Comparison of ENCODE assay signal across 1 cellular context in the genomic region with DNA sequence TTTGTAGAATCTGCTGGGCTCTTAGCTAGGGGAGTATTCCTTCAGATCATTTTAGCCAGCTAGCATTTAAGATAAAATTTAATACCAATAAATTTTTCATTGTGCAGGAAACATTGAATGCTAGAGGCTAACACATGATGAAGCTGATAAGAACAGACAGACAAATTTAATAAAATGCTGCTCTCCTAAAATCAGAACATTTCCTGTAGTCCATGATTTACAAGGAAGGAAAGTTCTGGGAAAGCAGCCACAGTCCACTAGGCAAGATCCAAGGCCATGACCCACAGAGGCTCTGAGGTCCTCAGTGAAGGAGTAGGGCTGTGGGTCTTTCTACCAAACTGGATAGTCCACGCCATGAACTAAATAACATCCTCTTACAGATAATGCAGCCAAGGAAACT.
TF ChIP-seq lines count a peak whose summit lies in the region.

No MANE protein-coding gene starts in this region.

TF ChIP-seq in liver, 16 proteins besides CTCF, POLR2A, EP300 and RAD21 (continued from another document):
- TF ChIP-seq, protein P1, sequence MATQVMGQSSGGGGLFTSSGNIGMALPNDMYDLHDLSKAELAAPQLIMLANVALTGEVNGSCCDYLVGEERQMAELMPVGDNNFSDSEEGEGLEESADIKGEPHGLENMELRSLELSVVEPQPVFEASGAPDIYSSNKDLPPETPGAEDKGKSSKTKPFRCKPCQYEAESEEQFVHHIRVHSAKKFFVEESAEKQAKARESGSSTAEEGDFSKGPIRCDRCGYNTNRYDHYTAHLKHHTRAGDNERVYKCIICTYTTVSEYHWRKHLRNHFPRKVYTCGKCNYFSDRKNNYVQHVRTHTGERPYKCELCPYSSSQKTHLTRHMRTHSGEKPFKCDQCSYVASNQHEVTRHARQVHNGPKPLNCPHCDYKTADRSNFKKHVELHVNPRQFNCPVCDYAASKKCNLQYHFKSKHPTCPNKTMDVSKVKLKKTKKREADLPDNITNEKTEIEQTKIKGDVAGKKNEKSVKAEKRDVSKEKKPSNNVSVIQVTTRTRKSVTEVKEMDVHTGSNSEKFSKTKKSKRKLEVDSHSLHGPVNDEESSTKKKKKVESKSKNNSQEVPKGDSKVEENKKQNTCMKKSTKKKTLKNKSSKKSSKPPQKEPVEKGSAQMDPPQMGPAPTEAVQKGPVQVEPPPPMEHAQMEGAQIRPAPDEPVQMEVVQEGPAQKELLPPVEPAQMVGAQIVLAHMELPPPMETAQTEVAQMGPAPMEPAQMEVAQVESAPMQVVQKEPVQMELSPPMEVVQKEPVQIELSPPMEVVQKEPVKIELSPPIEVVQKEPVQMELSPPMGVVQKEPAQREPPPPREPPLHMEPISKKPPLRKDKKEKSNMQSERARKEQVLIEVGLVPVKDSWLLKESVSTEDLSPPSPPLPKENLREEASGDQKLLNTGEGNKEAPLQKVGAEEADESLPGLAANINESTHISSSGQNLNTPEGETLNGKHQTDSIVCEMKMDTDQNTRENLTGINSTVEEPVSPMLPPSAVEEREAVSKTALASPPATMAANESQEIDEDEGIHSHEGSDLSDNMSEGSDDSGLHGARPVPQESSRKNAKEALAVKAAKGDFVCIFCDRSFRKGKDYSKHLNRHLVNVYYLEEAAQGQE (IDR thresholded peaks at IDR 0.05) = no peak
- TF ChIP-seq RXRA (IDR thresholded peaks at IDR 0.05) = no peak
- TF ChIP-seq, protein P2, sequence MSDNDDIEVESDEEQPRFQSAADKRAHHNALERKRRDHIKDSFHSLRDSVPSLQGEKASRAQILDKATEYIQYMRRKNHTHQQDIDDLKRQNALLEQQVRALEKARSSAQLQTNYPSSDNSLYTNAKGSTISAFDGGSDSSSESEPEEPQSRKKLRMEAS (IDR thresholded peaks at IDR 0.05) = no peak
- no peak for TF ChIP-seq HNF4G (IDR thresholded peaks at IDR 0.05)
- TF ChIP-seq SP1 (IDR thresholded peaks at IDR 0.05) = no peak
